In genomic region chr11:116281173-116282160, GRCh38 we compare ENCODE assay signal across 1 cellular context.
TF ChIP-seq lines count a peak whose summit lies in the region.

No MANE protein-coding gene starts in this region.

TF ChIP-seq in WTC11, 78 proteins besides CTCF, POLR2A, EP300 and RAD21:
- TF ChIP-seq PRDM15 (CRISPR knock-in tag; IDR thresholded peaks at IDR 0.05) (no peak), ZNF317 (CRISPR knock-in tag; IDR thresholded peaks at IDR 0.05; ENCODE audit: borderline replicate concordance, low read depth) (no peak), ZNF423 (CRISPR knock-in tag; IDR thresholded peaks at IDR 0.05) (no peak), ZNF232 (CRISPR knock-in tag; IDR thresholded peaks at IDR 0.05) (no peak), TCF7 (CRISPR knock-in tag; IDR thresholded peaks at IDR 0.05; ENCODE audit: low read depth) (no peak), SP1 (CRISPR knock-in tag; conservative IDR thresholded peaks at IDR 0.05) (no peak), ZNF121 (CRISPR knock-in tag; IDR thresholded peaks at IDR 0.05) (no peak), JAZF1 (CRISPR knock-in tag; IDR thresholded peaks at IDR 0.05) (no peak), NFE2L1 (CRISPR knock-in tag; IDR thresholded peaks at IDR 0.05) (no peak), FOXK1 (CRISPR knock-in tag; IDR thresholded peaks at IDR 0.05) (no peak), TEAD4 (CRISPR knock-in tag; IDR thresholded peaks at IDR 0.05) (no peak), ZNF416 (CRISPR knock-in tag; IDR thresholded peaks at IDR 0.05) (no peak), ZNF671 (CRISPR knock-in tag; IDR thresholded peaks at IDR 0.05) (no peak), MXD4 (CRISPR knock-in tag; IDR thresholded peaks at IDR 0.05; ENCODE audit: borderline replicate concordance) (no peak), CREB1 (CRISPR knock-in tag; IDR thresholded peaks at IDR 0.05) (no peak), ZNF425 (CRISPR knock-in tag; conservative IDR thresholded peaks at IDR 0.05) (no peak)
- TF ChIP-seq, protein P1, sequence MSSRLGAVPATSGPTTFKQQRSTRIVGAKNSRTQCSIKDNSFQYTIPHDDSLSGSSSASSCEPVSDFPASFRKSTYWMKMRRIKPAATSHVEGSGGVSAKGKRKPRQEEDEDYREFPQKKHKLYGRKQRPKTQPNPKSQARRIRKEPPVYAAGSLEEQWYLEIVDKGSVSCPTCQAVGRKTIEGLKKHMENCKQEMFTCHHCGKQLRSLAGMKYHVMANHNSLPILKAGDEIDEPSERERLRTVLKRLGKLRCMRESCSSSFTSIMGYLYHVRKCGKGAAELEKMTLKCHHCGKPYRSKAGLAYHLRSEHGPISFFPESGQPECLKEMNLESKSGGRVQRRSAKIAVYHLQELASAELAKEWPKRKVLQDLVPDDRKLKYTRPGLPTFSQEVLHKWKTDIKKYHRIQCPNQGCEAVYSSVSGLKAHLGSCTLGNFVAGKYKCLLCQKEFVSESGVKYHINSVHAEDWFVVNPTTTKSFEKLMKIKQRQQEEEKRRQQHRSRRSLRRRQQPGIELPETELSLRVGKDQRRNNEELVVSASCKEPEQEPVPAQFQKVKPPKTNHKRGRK (CRISPR knock-in tag; IDR thresholded peaks at IDR 0.05; ENCODE audit: borderline replicate concordance), result no peak
- TF ChIP-seq, protein P2, sequence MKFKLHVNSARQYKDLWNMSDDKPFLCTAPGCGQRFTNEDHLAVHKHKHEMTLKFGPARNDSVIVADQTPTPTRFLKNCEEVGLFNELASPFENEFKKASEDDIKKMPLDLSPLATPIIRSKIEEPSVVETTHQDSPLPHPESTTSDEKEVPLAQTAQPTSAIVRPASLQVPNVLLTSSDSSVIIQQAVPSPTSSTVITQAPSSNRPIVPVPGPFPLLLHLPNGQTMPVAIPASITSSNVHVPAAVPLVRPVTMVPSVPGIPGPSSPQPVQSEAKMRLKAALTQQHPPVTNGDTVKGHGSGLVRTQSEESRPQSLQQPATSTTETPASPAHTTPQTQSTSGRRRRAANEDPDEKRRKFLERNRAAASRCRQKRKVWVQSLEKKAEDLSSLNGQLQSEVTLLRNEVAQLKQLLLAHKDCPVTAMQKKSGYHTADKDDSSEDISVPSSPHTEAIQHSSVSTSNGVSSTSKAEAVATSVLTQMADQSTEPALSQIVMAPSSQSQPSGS (CRISPR knock-in tag; IDR thresholded peaks at IDR 0.05; ENCODE audit: borderline replicate concordance, low read depth), result no peak
- TF ChIP-seq, protein P3, sequence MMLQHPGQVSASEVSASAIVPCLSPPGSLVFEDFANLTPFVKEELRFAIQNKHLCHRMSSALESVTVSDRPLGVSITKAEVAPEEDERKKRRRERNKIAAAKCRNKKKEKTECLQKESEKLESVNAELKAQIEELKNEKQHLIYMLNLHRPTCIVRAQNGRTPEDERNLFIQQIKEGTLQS (CRISPR knock-in tag; conservative IDR thresholded peaks at IDR 0.05), result no peak
- TF ChIP-seq, protein P4, sequence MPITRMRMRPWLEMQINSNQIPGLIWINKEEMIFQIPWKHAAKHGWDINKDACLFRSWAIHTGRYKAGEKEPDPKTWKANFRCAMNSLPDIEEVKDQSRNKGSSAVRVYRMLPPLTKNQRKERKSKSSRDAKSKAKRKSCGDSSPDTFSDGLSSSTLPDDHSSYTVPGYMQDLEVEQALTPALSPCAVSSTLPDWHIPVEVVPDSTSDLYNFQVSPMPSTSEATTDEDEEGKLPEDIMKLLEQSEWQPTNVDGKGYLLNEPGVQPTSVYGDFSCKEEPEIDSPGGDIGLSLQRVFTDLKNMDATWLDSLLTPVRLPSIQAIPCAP (CRISPR knock-in tag; IDR thresholded peaks at IDR 0.05), result no peak
